In genomic region chr16:88772871-88773811, GRCh38 we compare ENCODE assay signal across 9 cellular contexts. TPM values are rescaled to one million over a fixed set of nuclear protein-coding genes. Genes with fewer than 3 reads are reported as not detected.
A peak's percentile ranks its signal among the peaks of the same experiment; 100 is the strongest.
DNase-seq lines count a peak whose midpoint lies in the region; ATAC-seq and TF ChIP-seq lines count a peak whose summit lies in the region.
"Had no signal": no experiment of that assay in that cellular context is flagged by ENCODE, and none has a peak within 500 bp of the region (broad histone marks: within the 10 kb centered on the region; RNA-seq: fewer than 3 reads in every experiment).

No MANE protein-coding gene starts in this region.

- no peak overlapping the region for H3K4me3 ChIP-seq in CD8-positive, alpha-beta memory T cell (ENCODE audit: low read length)
- H3K4me3 ChIP-seq in PC-9 (no peak overlapping the region), fibroblast of lung (replicated peaks in 1 of 4; ENCODE audit: control extremely low read depth in 1 of 4, insufficient read depth in 1 of 4, low read depth in 3 of 4, low read length in 4 of 4) (peak overlapping the region; percentile 41 to 55 (median 44)), prostate gland (no peak overlapping the region)

- WGBS in prostate gland = 45% methylated on average over 27 of the region's 29 CpGs

- POLR2A ChIA-PET in CD8-positive, alpha-beta memory T cell (lab: Charles Lee) = interaction anchor here (1.0 kb wide), 1 partner anchor 7 kb away, joined by 4 read pairs; no protein-coding TSS in a partner anchor
- POLR2A ChIA-PET in PC-9 (lab: Charles Lee; ENCODE audit: unreplicated experiment) = interaction anchor here (0.6 to 1.2 kb wide), 8 partner anchors 10 to 903 kb away, joined by 3 to 17 read pairs (median 4); no protein-coding TSS in a partner anchor

- H3K36me3 Mint-ChIP-seq in CD8-positive, alpha-beta memory T cell = peaks cover 0 to 19% (median 0%) of the 10 kb centered on the region in 3 donors

- peak overlapping the region; percentile 58 for H3K9ac ChIP-seq in fibroblast of lung (ENCODE audit: insufficient read depth, low read length)

- H3K4me1 Mint-ChIP-seq in CD8-positive, alpha-beta memory T cell = peaks cover 17 to 48% (median 19%) of the 10 kb centered on the region in 3 donors

- no peak for ATAC-seq in GM18858 (IDR thresholded peaks at IDR 0.05; ENCODE audit: unreplicated experiment)
- no peak for ATAC-seq in GM18867 (IDR thresholded peaks at IDR 0.05; ENCODE audit: unreplicated experiment)

- intact Hi-C loops in PC-9 (cut with micrococcal nuclease; ENCODE audit: unreplicated experiment) = no loop called here
- intact Hi-C loops in prostate gland (cut with DNase I) = no loop called here

- CTCF ChIA-PET in CD8-positive, alpha-beta memory T cell (lab: Charles Lee) = interaction anchor here (1.1 to 1.5 kb wide), 3 partner anchors 10 to 19 kb away, joined by 3 to 4 read pairs (median 4); no protein-coding TSS in a partner anchor
- CTCF ChIA-PET in PC-9 (lab: Charles Lee) = interaction anchor here (0.6 to 1.1 kb wide), 2 partner anchors 36 to 58 kb away, joined by 3 to 4 read pairs; no protein-coding TSS in a partner anchor

- no peaks in the 10 kb centered on the region for H3K27me3 Mint-ChIP-seq in CD8-positive, alpha-beta memory T cell

- H2AFZ ChIP-seq in PC-9 (no peak overlapping the region), fibroblast of lung (ENCODE audit: low read length) (no peak overlapping the region)

- H3F3A ChIP-seq in PC-9 (ENCODE audit: insufficient read depth, low read depth) = peaks cover 43% of the 10 kb centered on the region

- DNase-seq in CD8-positive, alpha-beta memory T cell = no peak
- DNase-seq in PC-9 (peak; percentile 81 to 85), fibroblast of lung (ENCODE audit: low read depth in 2 of 2) (peak; percentile 95 to 97), prostate gland (ENCODE audit: low spot score) (no peak), COR-L47 (lab: John Stamatoyannopoulos, UW) (no peak)
- no peak for DNase-seq in activated naive CD4-positive, alpha-beta T cell treated with anti-CD3 and anti-CD28 coated beads, Interleukin-2, amount 50 U/mL, for 16 hours
- DNase-seq: KBM-7 had no signal

- no peaks in the 10 kb centered on the region for H3K9me2 ChIP-seq in PC-9 (ENCODE audit: insufficient read depth)

- no peaks in the 10 kb centered on the region for H3K36me3 ChIP-seq in CD8-positive, alpha-beta memory T cell (ENCODE audit: insufficient read depth, low read length)
- no peaks in the 10 kb centered on the region for H3K36me3 ChIP-seq in PC-9 (ENCODE audit: low read depth)
- H3K36me3 ChIP-seq in fibroblast of lung (ENCODE audit: control insufficient read depth, insufficient read depth, low read length) = peaks cover 3% of the 10 kb centered on the region
- H3K36me3 ChIP-seq in prostate gland = no peaks in the 10 kb centered on the region

- H4K20me1 ChIP-seq in PC-9 (ENCODE audit: insufficient read depth) = peaks cover 69% of the 10 kb centered on the region
- H4K20me1 ChIP-seq in fibroblast of lung (ENCODE audit: control insufficient read depth, extremely low read depth, insufficient read depth, low read length) = no peaks in the 10 kb centered on the region

- BruUV-seq in PC-9 (replicated peaks; lab: Mats Ljungman, UMichigan) = no TSS peak

- H3K4me2 ChIP-seq in PC-9 (peak overlapping the region; percentile 67), fibroblast of lung (ENCODE audit: extremely low read depth, insufficient read depth, low read length) (peak overlapping the region; percentile 75)

- TF ChIP-seq CTCF in PC-9 (conservative IDR thresholded peaks at IDR 0.05) (no peak), fibroblast of lung (conservative IDR thresholded peaks at IDR 0.05 in 1 of 2, IDR thresholded peaks at IDR 0.05 in 1 of 2; ENCODE audit: low read depth in 1 of 2, low read length in 2 of 2) (no peak), prostate gland (IDR thresholded peaks at IDR 0.05) (no peak)

- no peaks in the 10 kb centered on the region for H3K9me3 Mint-ChIP-seq in CD8-positive, alpha-beta memory T cell

- H3K27me3 ChIP-seq in CD8-positive, alpha-beta memory T cell (ENCODE audit: insufficient read depth, low read length, poor library complexity, severe bottlenecking) = no peaks in the 10 kb centered on the region
- H3K27me3 ChIP-seq in PC-9 (ENCODE audit: insufficient read depth, low read depth) (no peaks in the 10 kb centered on the region), fibroblast of lung (ENCODE audit: control insufficient read depth, insufficient read depth, low read length) (no peaks in the 10 kb centered on the region), prostate gland (replicated peaks; ENCODE audit: insufficient read depth) (no peaks in the 10 kb centered on the region)

- peak overlapping the region; percentile 75 for H3K27ac ChIP-seq in CD8-positive, alpha-beta memory T cell (ENCODE audit: low read depth, low read length)
- H3K27ac ChIP-seq in PC-9 (peak overlapping the region; percentile 47; the same call in 1 of the 2 replicates), fibroblast of lung (ENCODE audit: insufficient read depth, low read length) (peak overlapping the region; percentile 89), prostate gland (peak overlapping the region; percentile 36 to 61)

- H3K4me1 ChIP-seq in CD8-positive, alpha-beta memory T cell (ENCODE audit: insufficient read depth, low read length) = peaks cover 38% of the 10 kb centered on the region
- peaks cover 66% of the 10 kb centered on the region for H3K4me1 ChIP-seq in PC-9 (replicated peaks; ENCODE audit: insufficient read depth)
- H3K4me1 ChIP-seq in fibroblast of lung (ENCODE audit: control insufficient read depth, extremely low read depth, insufficient read depth, low read length) = peaks cover 49% of the 10 kb centered on the region
- H3K4me1 ChIP-seq in prostate gland (replicated peaks) = peaks cover 51% of the 10 kb centered on the region

- no peaks in the 10 kb centered on the region for H3K9me3 ChIP-seq in CD8-positive, alpha-beta memory T cell (ENCODE audit: low read length)
- H3K9me3 ChIP-seq in PC-9 (ENCODE audit: insufficient read depth, low read depth) (no peaks in the 10 kb centered on the region), fibroblast of lung (ENCODE audit: control insufficient read depth, insufficient read depth, low read depth, low read length) (no peaks in the 10 kb centered on the region), prostate gland (no peaks in the 10 kb centered on the region)

- no peak overlapping the region for H3K4me3 Mint-ChIP-seq in CD8-positive, alpha-beta memory T cell

- H3K79me2 ChIP-seq in PC-9 (ENCODE audit: low read depth) = peaks cover 87% of the 10 kb centered on the region
- H3K79me2 ChIP-seq in fibroblast of lung (ENCODE audit: control insufficient read depth, insufficient read depth, low read length) = peaks cover 86% of the 10 kb centered on the region

- no peak for TF ChIP-seq POLR2A in prostate gland (IDR thresholded peaks at IDR 0.05)

- H3K27ac Mint-ChIP-seq in CD8-positive, alpha-beta memory T cell = no peak overlapping the region

RNA-seq across cellular contexts. Expression of gene PIEZO1, which starts 11.9 kb away (rescaled TPM):
- 100 to 1,000 TPM; 215 to 230 TPM for total RNA-seq in CD8-positive, alpha-beta memory T cell
- polyA plus RNA-seq in CD8-positive, alpha-beta memory T cell = 58.4 TPM
- total RNA-seq in PC-9 (2021) = 391 and 426 TPM in 2 replicates
- 135 and 313 TPM in 2 replicates for total RNA-seq in fibroblast of lung
- polyA plus RNA-seq in fibroblast of lung = 94.5 and 126 TPM in 2 replicates
- polyA plus RNA-seq in fibroblast of lung (2012) = 184 and 260 TPM in 2 replicates
- 1,099 and 1,312 TPM in 2 replicates for polyA minus RNA-seq in fibroblast of lung (ENCODE audit: low replicate concordance)
- total RNA-seq in prostate gland = 100 to 1,000 TPM; 156 to 202 TPM

RNA-seq across cellular contexts. Expression of gene CDT1, which starts 30.4 kb away (rescaled TPM):
- 100 to 1,000 TPM in 1 of 2 experiments, 10 to 100 TPM in 1; 97.6 to 106 TPM for total RNA-seq in CD8-positive, alpha-beta memory T cell
- polyA plus RNA-seq in CD8-positive, alpha-beta memory T cell = 0.26 TPM
- total RNA-seq in PC-9 (2021) (73.2 and 95.4 TPM in 2 replicates), fibroblast of lung (0.77 and 3.6 TPM in 2 replicates), prostate gland (1 to 10 TPM; 4.3 to 7.6 TPM)
- 1.3 and 4.5 TPM in 2 replicates for polyA plus RNA-seq in fibroblast of lung
- polyA plus RNA-seq in fibroblast of lung (2012) = 4.2 and 19.0 TPM in 2 replicates
- 4.7 and 23.7 TPM in 2 replicates for polyA minus RNA-seq in fibroblast of lung (ENCODE audit: low replicate concordance)

RNA-seq across cellular contexts. Expression of gene APRT, which starts 38.6 kb away (rescaled TPM):
- total RNA-seq in CD8-positive, alpha-beta memory T cell = 100 to 1,000 TPM; 338 to 348 TPM
- polyA plus RNA-seq in CD8-positive, alpha-beta memory T cell = 490 TPM
- total RNA-seq in PC-9 (2021) = 213 and 226 TPM in 2 replicates
- 50.3 and 95.6 TPM in 2 replicates for total RNA-seq in fibroblast of lung
- polyA plus RNA-seq in fibroblast of lung = 39.2 and 57.6 TPM in 2 replicates
- polyA plus RNA-seq in fibroblast of lung (2012) = 155 and 232 TPM in 2 replicates
- 62.8 and 64.3 TPM in 2 replicates for polyA minus RNA-seq in fibroblast of lung (ENCODE audit: low replicate concordance)
- 100 to 1,000 TPM; 165 to 211 TPM for total RNA-seq in prostate gland

Comparison
In these comparisons a context has a peak if more than half of its experiments do, and no peak if none do; other contexts are left out.
1. DNase-seq: peak in PC-9 (2 of 2) and fibroblast of lung (2 of 2); none in CD8-positive, alpha-beta memory T cell (0 of 5), prostate gland (single experiment), activated naive CD4-positive, alpha-beta T cell treated with anti-CD3 and anti-CD28 coated beads, Interleukin-2, amount 50 U/mL, for 16 hours (single experiment) and COR-L47 (single experiment).
2. H3K4me3 ChIP-seq: peak in fibroblast of lung (4 of 4); none in CD8-positive, alpha-beta memory T cell (single experiment), PC-9 (single experiment) and prostate gland (0 of 2).
3. Peak in every context shown above with its lines, with median percentiles within 50 percentile points of each other: H3K27ac ChIP-seq.